ENCODE assay signal across 9 cellular contexts in genomic region chr5:119343766-119344165, GRCh38. TPM values are rescaled to one million over a fixed set of nuclear protein-coding genes. Genes with fewer than 3 reads are reported as not detected.
DNase-seq lines count a peak whose midpoint lies in the region; TF ChIP-seq lines count a peak whose summit lies in the region.
"Had no signal": no experiment of that assay in that cellular context is flagged by ENCODE, and none has a peak within 500 bp of the region (broad histone marks: within the 10 kb centered on the region; RNA-seq: fewer than 3 reads in every experiment).

No MANE protein-coding gene starts in this region.

- H3K27me3 ChIP-seq in smooth muscle cell (ENCODE audit: low read depth): no peaks in the 10 kb centered on the region

- peak overlapping the region; percentile 21 to 98 (median 89) for H3K27ac Mint-ChIP-seq in IgD-negative memory B cell
- H3K27ac Mint-ChIP-seq in activated naive CD4-positive, alpha-beta T cell treated with anti-CD3 and anti-CD28 coated beads, Interleukin-2, amount 50 U/mL, for 24 hours: peak overlapping the region; percentile 100

- no peaks in the 10 kb centered on the region for H3K4me1 ChIP-seq in smooth muscle cell (ENCODE audit: low read depth)

- peak overlapping the region; percentile 46 to 81 (median 79) for H3K4me3 Mint-ChIP-seq in IgD-negative memory B cell
- peak overlapping the region; percentile 72 for H3K4me3 Mint-ChIP-seq in activated naive CD4-positive, alpha-beta T cell treated with anti-CD3 and anti-CD28 coated beads, Interleukin-2, amount 50 U/mL, for 24 hours

- no peak overlapping the region for H3K9ac ChIP-seq in smooth muscle cell (ENCODE audit: low read depth)

- peaks cover 64% of the 10 kb centered on the region for H4K20me1 ChIP-seq in smooth muscle cell (ENCODE audit: low read depth)

- H3K27me3 Mint-ChIP-seq in IgD-negative memory B cell: no peaks in the 10 kb centered on the region
- H3K27me3 Mint-ChIP-seq in activated naive CD4-positive, alpha-beta T cell treated with anti-CD3 and anti-CD28 coated beads, Interleukin-2, amount 50 U/mL, for 24 hours: no peaks in the 10 kb centered on the region

- H3K4me3 ChIP-seq in smooth muscle cell: no peak overlapping the region
- H3K4me3 ChIP-seq in coronary artery: no peak overlapping the region
- H3K4me3 ChIP-seq: skin epidermis had no signal

- peaks cover 3% of the 10 kb centered on the region for H3K36me3 Mint-ChIP-seq in IgD-negative memory B cell
- peaks cover 16% of the 10 kb centered on the region for H3K36me3 Mint-ChIP-seq in activated naive CD4-positive, alpha-beta T cell treated with anti-CD3 and anti-CD28 coated beads, Interleukin-2, amount 50 U/mL, for 24 hours

- H3K4me2 ChIP-seq in smooth muscle cell: no peak overlapping the region

- H2AFZ ChIP-seq in smooth muscle cell (ENCODE audit: low read depth): no peak overlapping the region

- H3F3A ChIP-seq in smooth muscle cell (ENCODE audit: low read depth): no peaks in the 10 kb centered on the region

- DNase-seq in NK-92 treated with Interleukin-12 subunit alpha and Interleukin-12 subunit beta, amount 100 ng/mL, for 24 hours (lab: John Stamatoyannopoulos, UW): peak; percentile 71
- DNase-seq in NK-92 (lab: John Stamatoyannopoulos, UW; ENCODE audit: unreplicated experiment) (no peak), HPDE6-E6E7 (ENCODE audit: extremely low spot score) (no peak), smooth muscle cell (lab: John Stamatoyannopoulos, UW; ENCODE audit: unreplicated experiment) (no peak), coronary artery (ENCODE audit: low spot score) (no peak)
- DNase-seq in stimulated activated CD8-positive, alpha-beta memory T cell treated with anti-CD3 and anti-CD28 coated beads, Interleukin-12 subunit alpha, Interleukin-12 subunit beta, amount 100 ng/mL, for 4 hours (ENCODE audit: low read depth): peak; percentile 47

- no peaks in the 10 kb centered on the region for H3K9me3 ChIP-seq in smooth muscle cell (replicated peaks; ENCODE audit: low read depth)

- H3K27ac ChIP-seq in smooth muscle cell (ENCODE audit: low read depth) (no peak overlapping the region), coronary artery (no peak overlapping the region)

- no peaks in the 10 kb centered on the region for H3K36me3 ChIP-seq in smooth muscle cell (ENCODE audit: low read depth)

- peaks cover 64 to 84% (median 70%) of the 10 kb centered on the region in 3 donors for H3K4me1 Mint-ChIP-seq in IgD-negative memory B cell
- H3K4me1 Mint-ChIP-seq in activated naive CD4-positive, alpha-beta T cell treated with anti-CD3 and anti-CD28 coated beads, Interleukin-2, amount 50 U/mL, for 24 hours: peaks cover 96% of the 10 kb centered on the region

- peaks cover 81% of the 10 kb centered on the region for H3K79me2 ChIP-seq in smooth muscle cell (ENCODE audit: low read depth)

- no peak for TF ChIP-seq CTCF in smooth muscle cell (IDR thresholded peaks at IDR 0.05; ENCODE audit: borderline replicate concordance, insufficient read depth, poor library complexity, severe bottlenecking)
- TF ChIP-seq CTCF in coronary artery (IDR thresholded peaks at IDR 0.05): no peak

- H3K9me3 Mint-ChIP-seq in IgD-negative memory B cell: no peaks in the 10 kb centered on the region
- no peaks in the 10 kb centered on the region for H3K9me3 Mint-ChIP-seq in activated naive CD4-positive, alpha-beta T cell treated with anti-CD3 and anti-CD28 coated beads, Interleukin-2, amount 50 U/mL, for 24 hours

- WGBS in smooth muscle cell (ENCODE audit: low lambda C conversion rate): 89% methylated on average over 3 of the region's 3 CpGs

RNA-seq across cellular contexts. Expression of gene TNFAIP8, which starts 12.1 kb away (rescaled TPM):
- polyA plus RNA-seq in IgD-negative memory B cell (285 TPM), smooth muscle cell (15.7 and 34.2 TPM in 2 replicates)
- total RNA-seq in smooth muscle cell: 81.2 and 85.1 TPM in 2 replicates

Comparison
In these comparisons a context has a peak if more than half of its experiments do, and no peak if none do; other contexts are left out.
1. DNase-seq: peak in NK-92 treated with Interleukin-12 subunit alpha and Interleukin-12 subunit beta, amount 100 ng/mL, for 24 hours (single experiment) and stimulated activated CD8-positive, alpha-beta memory T cell treated with anti-CD3 and anti-CD28 coated beads, Interleukin-12 subunit alpha, Interleukin-12 subunit beta, amount 100 ng/mL, for 4 hours (single experiment); none in NK-92 (single experiment), HPDE6-E6E7 (single experiment), smooth muscle cell (single experiment) and coronary artery (single experiment).